ENCODE assay signal across 11 cellular contexts in genomic region chr2:203909946-203910476, GRCh38. TPM values are rescaled to one million over a fixed set of nuclear protein-coding genes. Genes with fewer than 3 reads are reported as not detected.
DNase-seq lines count a peak whose midpoint lies in the region; ATAC-seq and TF ChIP-seq lines count a peak whose summit lies in the region.
"Had no signal": no experiment of that assay in that cellular context is flagged by ENCODE, and none has a peak within 500 bp of the region (broad histone marks: within the 10 kb centered on the region; RNA-seq: fewer than 3 reads in every experiment).

No MANE protein-coding gene starts in this region.

- TF ChIP-seq CTCF in PC-3 (conservative IDR thresholded peaks at IDR 0.05; ENCODE audit: low read depth, low read length) (peak; percentile 17; the same call in 1 of the 2 replicates), esophagus squamous epithelium (IDR thresholded peaks at IDR 0.05) (no peak), sigmoid colon (IDR thresholded peaks at IDR 0.05) (no peak)

- H3K27ac ChIP-seq in PC-3 (ENCODE audit: low read length) = no peak overlapping the region
- peak overlapping the region in 1 of 4 donors; percentile 34 for H3K27ac ChIP-seq in esophagus squamous epithelium
- H3K27ac ChIP-seq in sigmoid colon = peak overlapping the region in 1 of 4 donors; percentile 60
- H3K27ac ChIP-seq in aorta (ENCODE audit: low read depth in 1 of 2, low read length in 2 of 2) = no peak overlapping the region

- DNase-seq in activated CD4-positive, CD25-positive, alpha-beta regulatory T cell treated with anti-CD3 and anti-CD28 coated beads, Interleukin-2, amount 50 U/mL, for 72 hours = no peak
- DNase-seq in PC-3 (no peak), esophagus squamous epithelium (lab: John Stamatoyannopoulos, UW) (no peak), sigmoid colon (no peak), aorta (no peak)
- DNase-seq: activated gamma-delta T cell treated with Interleukin-2 at 50 U/mL for 16 hours had no signal

- H3K4me3 ChIP-seq in PC-3 (ENCODE audit: low read length) (peak overlapping the region; percentile 44), esophagus squamous epithelium (peak overlapping the region in 3 of 4 donors; percentile 8 to 31 (median 11)), sigmoid colon (peak overlapping the region in 3 of 4 donors; percentile 13 to 31 (median 22)), aorta (ENCODE audit: low read length in 2 of 2) (no peak overlapping the region)

- H3K4me2 ChIP-seq in PC-3 (ENCODE audit: low read length) = peak overlapping the region; percentile 74

- H3K36me3 ChIP-seq in PC-3 (ENCODE audit: low read depth, low read length) (no peaks in the 10 kb centered on the region), esophagus squamous epithelium (no peaks in the 10 kb centered on the region), sigmoid colon (no peaks in the 10 kb centered on the region), aorta (ENCODE audit: control insufficient read depth in 1 of 2, insufficient read depth in 2 of 2, low read length in 1 of 2) (no peaks in the 10 kb centered on the region)

- no peaks in the 10 kb centered on the region for H4K20me1 ChIP-seq in PC-3 (ENCODE audit: low read length)

- BruUV-seq in PC-3 (replicated peaks; lab: Mats Ljungman, UMichigan) = no TSS peak

- H3K79me2 ChIP-seq in PC-3 (ENCODE audit: low read length) = no peaks in the 10 kb centered on the region

- H3F3A ChIP-seq in PC-3 (ENCODE audit: low read length, unreplicated experiment) = no peaks in the 10 kb centered on the region

- 34 to 56% methylated on average over 6 of the region's 6 CpGs for WGBS in esophagus squamous epithelium, 2 donors
- 39 to 62% methylated on average over 6 of the region's 6 CpGs for WGBS in sigmoid colon, 2 donors
- 30 to 31% methylated on average over 6 of the region's 6 CpGs for WGBS in aorta, 2 donors

- intact Hi-C loops in PC-3 (cut with micrococcal nuclease) = loop anchor here (1.0 to 10.0 kb wide), 7 partner anchors 36 to 1073 kb away; no protein-coding TSS in a partner anchor
- intact Hi-C loops in esophagus squamous epithelium (cut with DNase I) = loop anchor here (10.0 kb wide), 1 partner anchor 425 kb away; no protein-coding TSS in a partner anchor
- intact Hi-C loops in sigmoid colon (cut with DNase I) = loop anchor here (1.0 to 10.0 kb wide), 3 partner anchors 95 to 426 kb away; no protein-coding TSS in a partner anchor
- intact Hi-C loops in aorta (cut with DNase I) = loop anchor here in 1 of 2 donors (10.0 kb wide), 1 partner anchor 95 kb away; no protein-coding TSS in a partner anchor

- H3K9ac ChIP-seq in PC-3 (ENCODE audit: low read length) = no peak overlapping the region

- POLR2A ChIA-PET in PC-3 (lab: Charles Lee; ENCODE audit: unreplicated experiment) = interaction anchor here (0.6 kb wide), 1 partner anchor 376 kb away, joined by 4 read pairs; no protein-coding TSS in a partner anchor

- H3K9me2 ChIP-seq in PC-3 (replicated peaks; ENCODE audit: low read length) = no peaks in the 10 kb centered on the region

- TF ChIP-seq POLR2A in esophagus squamous epithelium (IDR thresholded peaks at IDR 0.05) (no peak), sigmoid colon (IDR thresholded peaks at IDR 0.05) (no peak)

- H3K4me1 ChIP-seq in PC-3 (ENCODE audit: insufficient read depth, low read length) (peaks cover 11% of the 10 kb centered on the region; the same call in 1 of the 2 replicates), esophagus squamous epithelium (peaks cover 0 to 25% (median 4%) of the 10 kb centered on the region in 3 donors), sigmoid colon (peaks cover 0 to 18% (median 15%) of the 10 kb centered on the region in 4 donors), aorta (ENCODE audit: control insufficient read depth in 1 of 2, insufficient read depth in 2 of 2, low read length in 2 of 2) (peaks cover 0 to 5% of the 10 kb centered on the region in 2 donors)

- no peaks in the 10 kb centered on the region for H3K9me3 ChIP-seq in PC-3 (ENCODE audit: low read length)
- H3K9me3 ChIP-seq in esophagus squamous epithelium = no peaks in the 10 kb centered on the region
- H3K9me3 ChIP-seq in sigmoid colon = no peaks in the 10 kb centered on the region
- H3K9me3 ChIP-seq in aorta (ENCODE audit: control insufficient read depth, low read length) = no peaks in the 10 kb centered on the region

- peak overlapping the region; percentile 86 for H2AFZ ChIP-seq in PC-3 (ENCODE audit: low read length)

- no peak for TF ChIP-seq EP300 in sigmoid colon (IDR thresholded peaks at IDR 0.05)

- H3K27me3 ChIP-seq in PC-3 (ENCODE audit: low read length) (peaks cover 11% of the 10 kb centered on the region), esophagus squamous epithelium (no peaks in the 10 kb centered on the region), sigmoid colon (no peaks in the 10 kb centered on the region), aorta (ENCODE audit: control insufficient read depth in 1 of 2, insufficient read depth in 2 of 2, low read length in 1 of 2) (no peaks in the 10 kb centered on the region)

- CTCF ChIA-PET in PC-3 (lab: Charles Lee) = interaction anchor here (0.6 kb wide), 1 partner anchor 95 kb away, joined by 4 read pairs; no protein-coding TSS in a partner anchor

- ATAC-seq in activated CD4-positive, CD25-positive, alpha-beta regulatory T cell treated with anti-CD3 and anti-CD28 coated beads, Interleukin-2, amount 50 U/mL, for 24 hours = peak; percentile 40 to 53
- ATAC-seq in PC-3 (peak; percentile 11; the same call in 1 of the 2 replicates), HG02884 (IDR thresholded peaks at IDR 0.05; ENCODE audit: unreplicated experiment) (no peak), aorta (ENCODE audit: low FRiP score) (no peak), GM18870 (IDR thresholded peaks at IDR 0.05; ENCODE audit: unreplicated experiment) (no peak)

RNA-seq across cellular contexts. Expression of gene ICOS, which starts 26.6 kb away (rescaled TPM):
- total RNA-seq in PC-3 (2014; rRNA removed) (not detected in 2 replicates), esophagus squamous epithelium (under 1 TPM in 3 of 4 donors, not detected in 1; 0.48 to 0.85 (median 0.76) TPM), sigmoid colon (under 1 TPM in 1 of 4 donors, not detected in 3; 0.27 TPM), aorta (under 1 TPM in 1 of 2 donors, not detected in 1; 0.49 TPM)
- polyA plus RNA-seq in sigmoid colon (1 to 10 TPM in 1 of 3 donors, not detected in 2; 6.4 TPM), aorta (under 1 TPM in 1 of 2 donors, not detected in 1; 0.10 TPM)
- total RNA-seq: A673, G401 had no signal

RNA-seq across cellular contexts. Expression of gene CTLA4, which starts 42.4 kb away (rescaled TPM):
- total RNA-seq in PC-3 (2014; rRNA removed) (not detected in 2 replicates), esophagus squamous epithelium (1 to 10 TPM in 2 of 4 donors, under 1 TPM in 2; 0.79 to 6.0 (median 0.99) TPM), sigmoid colon (under 1 TPM in 1 of 4 donors, not detected in 3; 0.49 TPM), aorta (1 to 10 TPM in 1 of 2 donors, under 1 TPM in 1; 0.30 to 1.8 TPM)
- polyA plus RNA-seq in sigmoid colon (1 to 10 TPM in 1 of 3 donors, not detected in 2; 9.0 TPM), aorta (not detected)
- total RNA-seq: A673, G401 had no signal

Comparison
In these comparisons a context has a peak if more than half of its experiments do, and no peak if none do; other contexts are left out.
1. ATAC-seq: peak in activated CD4-positive, CD25-positive, alpha-beta regulatory T cell treated with anti-CD3 and anti-CD28 coated beads, Interleukin-2, amount 50 U/mL, for 24 hours (2 of 2) and PC-3 (single experiment); none in HG02884 (single experiment), aorta (single experiment) and GM18870 (single experiment).
2. H3K4me3 ChIP-seq: peak in PC-3 (single experiment), esophagus squamous epithelium (3 of 4) and sigmoid colon (3 of 4); none in aorta (0 of 2).